ENCODE assay signal across 10 cellular contexts in genomic region chr1:228478912-228479665, GRCh38. TPM values are rescaled to one million over a fixed set of nuclear protein-coding genes. Genes with fewer than 3 reads are reported as not detected.
DNase-seq lines count a peak whose midpoint lies in the region; ATAC-seq, FAIRE-seq and TF ChIP-seq lines count a peak whose summit lies in the region.
"Had no signal": no experiment of that assay in that cellular context is flagged by ENCODE, and none has a peak within 500 bp of the region (broad histone marks: within the 10 kb centered on the region; RNA-seq: fewer than 3 reads in every experiment).

No MANE protein-coding gene starts in this region.

- no peaks in the 10 kb centered on the region for H3K9me3 Mint-ChIP-seq in activated T-helper 17 cell treated with anti-CD3 and anti-CD28 coated beads, Interleukin-2, amount 50 U/mL, for 72 hours

- 53 to 75% (median 59%) methylated on average over 9 of the region's 9 CpGs for WGBS in small intestine, 3 donors

- no peak for FAIRE-seq in small intestine (lab: Jason Lieb, UNC)
- FAIRE-seq: A549 had no signal

- no peaks in the 10 kb centered on the region for H3K36me3 Mint-ChIP-seq in activated T-helper 17 cell treated with anti-CD3 and anti-CD28 coated beads, Interleukin-2, amount 50 U/mL, for 72 hours (ENCODE audit: low read depth)

- H3K9me3 ChIP-seq in small intestine (ENCODE audit: control insufficient read depth, low read depth) = no peaks in the 10 kb centered on the region
- H3K9me3 ChIP-seq: A549 had no signal

- H3K4me1 ChIP-seq in small intestine (ENCODE audit: control insufficient read depth in 2 of 2, insufficient read depth in 1 of 2, low read depth in 1 of 2, low read length in 1 of 2) = no peaks in the 10 kb centered on the region
- H3K4me1 ChIP-seq: A549 had no signal

- TF ChIP-seq CTCF in omental fat pad (IDR thresholded peaks at IDR 0.05) = no peak

- DNase-seq in SIG-M5 treated with dmso at 0.1 percent for 504 hours (lab: John Stamatoyannopoulos, UW; ENCODE audit: unreplicated experiment) (peak; percentile 28), SIG-M5 (lab: John Stamatoyannopoulos, UW) (no peak), small intestine (no peak), NCI-H1092 (lab: John Stamatoyannopoulos, UW) (no peak), omental fat pad (ENCODE audit: low spot score) (no peak)
- DNase-seq: NCI-H1694 had no signal

- ATAC-seq in HG03432 (IDR thresholded peaks at IDR 0.05; ENCODE audit: unreplicated experiment) = peak; percentile 62
- ATAC-seq in activated T-helper 17 cell treated with anti-CD3 and anti-CD28 coated beads, Interleukin-2, amount 50 U/mL, for 72 hours (replicated peaks) = peak; percentile 81
- no peak for ATAC-seq in omental fat pad (ENCODE audit: low FRiP score)
- no peak for ATAC-seq in GM18907 (IDR thresholded peaks at IDR 0.05; ENCODE audit: unreplicated experiment)
- ATAC-seq: A549 had no signal

- H3K27ac Mint-ChIP-seq in activated T-helper 17 cell treated with anti-CD3 and anti-CD28 coated beads, Interleukin-2, amount 50 U/mL, for 72 hours = peak overlapping the region; percentile 89

- no peak overlapping the region for H3K4me3 ChIP-seq in small intestine (ENCODE audit: low read depth in 1 of 2, low read length in 2 of 2)
- H3K4me3 ChIP-seq: A549 had no signal

- H3K27me3 Mint-ChIP-seq in activated T-helper 17 cell treated with anti-CD3 and anti-CD28 coated beads, Interleukin-2, amount 50 U/mL, for 72 hours = no peaks in the 10 kb centered on the region

- peak overlapping the region; percentile 73 for H3K4me3 Mint-ChIP-seq in activated T-helper 17 cell treated with anti-CD3 and anti-CD28 coated beads, Interleukin-2, amount 50 U/mL, for 72 hours

- H3K36me3 ChIP-seq in small intestine (ENCODE audit: control insufficient read depth in 2 of 2, insufficient read depth in 2 of 2, low read length in 2 of 2) = no peaks in the 10 kb centered on the region

- peaks cover 18% of the 10 kb centered on the region for H3K4me1 Mint-ChIP-seq in activated T-helper 17 cell treated with anti-CD3 and anti-CD28 coated beads, Interleukin-2, amount 50 U/mL, for 72 hours

- H3K27me3 ChIP-seq in small intestine (ENCODE audit: control insufficient read depth in 2 of 2, insufficient read depth in 2 of 2, low read length in 2 of 2) = peaks cover 0 to 2% of the 10 kb centered on the region in 2 donors

- H3K27ac ChIP-seq in small intestine (ENCODE audit: low read depth in 1 of 2, low read length in 1 of 2) = peak overlapping the region; percentile 1 to 24
- H3K27ac ChIP-seq: A549 had no signal

RNA-seq across cellular contexts. Expression of gene RNF187, which starts 8.1 kb away (rescaled TPM):
- 100 to 1,000 TPM in 1 of 2 donors, 10 to 100 TPM in 1; 92.7 to 111 TPM for total RNA-seq in activated T-helper 17 cell treated with anti-CD3 and anti-CD28 coated beads, Interleukin-2, amount 50 U/mL, for 72 hours
- polyA plus RNA-seq in small intestine = 10 to 100 TPM; 25.5 to 44.8 (median 28.6) TPM
- total RNA-seq in omental fat pad = 10 to 100 TPM; 20.8 to 26.5 (median 23.5) TPM

Comparison
In these comparisons a context has a peak if more than half of its experiments do, and no peak if none do; other contexts are left out.
1. ATAC-seq: peak in HG03432 (single experiment) and activated T-helper 17 cell treated with anti-CD3 and anti-CD28 coated beads, Interleukin-2, amount 50 U/mL, for 72 hours (single experiment); none in omental fat pad (single experiment) and GM18907 (single experiment).